ENCODE assay signal across 9 cellular contexts in genomic region chr12:57276935-57277563, GRCh38. TPM values are rescaled to one million over a fixed set of nuclear protein-coding genes. Genes with fewer than 3 reads are reported as not detected.
A peak's percentile ranks its signal among the peaks of the same experiment; 100 is the strongest.
DNase-seq lines count a peak whose midpoint lies in the region; ATAC-seq and TF ChIP-seq lines count a peak whose summit lies in the region.
"Had no signal": no experiment of that assay in that cellular context is flagged by ENCODE, and none has a peak within 500 bp of the region (broad histone marks: within the 10 kb centered on the region; RNA-seq: fewer than 3 reads in every experiment).

No MANE protein-coding gene starts in this region.

- H3K27me3 Mint-ChIP-seq in Caco-2 (ENCODE audit: insufficient read depth, unreplicated experiment) = no peaks in the 10 kb centered on the region
- H3K27me3 Mint-ChIP-seq in activated CD4-positive, alpha-beta memory T cell treated with anti-CD3 and anti-CD28 coated beads for 36 hours = no peaks in the 10 kb centered on the region

- H3K4me1 Mint-ChIP-seq in Caco-2 (ENCODE audit: low read depth, unreplicated experiment) = peaks cover 11% of the 10 kb centered on the region
- H3K4me1 Mint-ChIP-seq in activated CD4-positive, alpha-beta memory T cell treated with anti-CD3 and anti-CD28 coated beads for 36 hours (ENCODE audit: low read depth) = peaks cover 18% of the 10 kb centered on the region

- 77 to 88% methylated on average over 4 of the region's 4 CpGs for WGBS in thyroid gland, 2 donors
- 47 to 62% methylated on average over 4 of the region's 4 CpGs for WGBS in sigmoid colon, 2 donors

- no peak for TF ChIP-seq EP300 in sigmoid colon (IDR thresholded peaks at IDR 0.05)

- H3K27me3 ChIP-seq in Caco-2 (replicated peaks; ENCODE audit: control insufficient read depth, insufficient read depth, low read length) (no peaks in the 10 kb centered on the region), left lung (no peaks in the 10 kb centered on the region), thyroid gland (no peaks in the 10 kb centered on the region), sigmoid colon (no peaks in the 10 kb centered on the region)

- no peak overlapping the region for H3K27ac Mint-ChIP-seq in Caco-2 (ENCODE audit: unreplicated experiment)
- no peak overlapping the region for H3K27ac Mint-ChIP-seq in activated CD4-positive, alpha-beta memory T cell treated with anti-CD3 and anti-CD28 coated beads for 36 hours

- H3K4me3 Mint-ChIP-seq in Caco-2 (ENCODE audit: unreplicated experiment) = no peak overlapping the region
- no peak overlapping the region for H3K4me3 Mint-ChIP-seq in activated CD4-positive, alpha-beta memory T cell treated with anti-CD3 and anti-CD28 coated beads for 36 hours

- H3K36me3 ChIP-seq in Caco-2 (ENCODE audit: control insufficient read depth, insufficient read depth, low read length) = peaks cover 2% of the 10 kb centered on the region; the same call in 1 of the 2 replicates
- H3K36me3 ChIP-seq in HEK293 (ENCODE audit: control insufficient read depth in 2 of 2, insufficient read depth in 1 of 2, low read length in 2 of 2) = peaks cover 16 to 57% of the 10 kb centered on the region in 2 experiments
- H3K36me3 ChIP-seq in left lung = peaks cover 0 to 86% of the 10 kb centered on the region in 2 donors
- peaks cover 0 to 23% of the 10 kb centered on the region in 2 donors for H3K36me3 ChIP-seq in thyroid gland
- H3K36me3 ChIP-seq in sigmoid colon = peaks cover 0 to 91% (median 16%) of the 10 kb centered on the region in 4 donors

- intact Hi-C loops in Caco-2 (cut with micrococcal nuclease; ENCODE audit: unreplicated experiment) (loop anchor here (1.0 kb wide), 1 partner anchor 14 kb away; no protein-coding TSS in a partner anchor), left lung (cut with DNase I) (no loop called here), thyroid gland (cut with DNase I) (no loop called here), sigmoid colon (cut with DNase I) (no loop called here)
- intact Hi-C loops in activated CD4-positive, alpha-beta memory T cell treated with anti-CD3 and anti-CD28 coated beads for 36 hours (cut with micrococcal nuclease) = no loop called here

- no peaks in the 10 kb centered on the region for H3K9me3 ChIP-seq in Caco-2
- no peaks in the 10 kb centered on the region for H3K9me3 ChIP-seq in HEK293 (ENCODE audit: control insufficient read depth, insufficient read depth, low read depth, low read length)
- H3K9me3 ChIP-seq in left lung = no peaks in the 10 kb centered on the region
- no peaks in the 10 kb centered on the region for H3K9me3 ChIP-seq in thyroid gland
- no peaks in the 10 kb centered on the region for H3K9me3 ChIP-seq in sigmoid colon

- peak; percentile 30 for ATAC-seq in left lung
- no peak for ATAC-seq in HG02763 (IDR thresholded peaks at IDR 0.05; ENCODE audit: unreplicated experiment)

- POLR2A ChIA-PET in Caco-2 (lab: Charles Lee) = no interaction called here
- POLR2A ChIA-PET in HEK293 (lab: Yijun Ruan, JAX) = no interaction called here
- POLR2A ChIA-PET in activated CD4-positive, alpha-beta memory T cell treated with anti-CD3 and anti-CD28 coated beads for 36 hours (lab: Charles Lee) = interaction anchor here (0.7 kb wide), 1 partner anchor 26 kb away, joined by 3 read pairs; no protein-coding TSS in a partner anchor

- TF ChIP-seq POLR2A in thyroid gland (IDR thresholded peaks at IDR 0.05) (no peak), sigmoid colon (IDR thresholded peaks at IDR 0.05) (no peak)

- H3K27ac ChIP-seq in HEK293 (ENCODE audit: extremely low read depth, low read depth, low read length) (no peak overlapping the region), left lung (no peak overlapping the region), thyroid gland (no peak overlapping the region), sigmoid colon (no peak overlapping the region)
- H3K27ac ChIP-seq: skin epidermis had no signal

- H3K4me3 ChIP-seq in Caco-2 (ENCODE audit: low read depth, low read length) = no peak overlapping the region
- no peak overlapping the region for H3K4me3 ChIP-seq in HEK293 (ENCODE audit: low read depth, low read length)
- H3K4me3 ChIP-seq in left lung = no peak overlapping the region
- H3K4me3 ChIP-seq in thyroid gland (replicated peaks in 1 of 3) = no peak overlapping the region
- H3K4me3 ChIP-seq in sigmoid colon = no peak overlapping the region
- H3K4me3 ChIP-seq: skin epidermis had no signal

- no peaks in the 10 kb centered on the region for H3K9me3 Mint-ChIP-seq in Caco-2 (ENCODE audit: unreplicated experiment)
- H3K9me3 Mint-ChIP-seq in activated CD4-positive, alpha-beta memory T cell treated with anti-CD3 and anti-CD28 coated beads for 36 hours = no peaks in the 10 kb centered on the region

- TF ChIP-seq CTCF in Caco-2 (IDR thresholded peaks at IDR 0.05; ENCODE audit: insufficient read depth in 1 of 2, low read depth in 1 of 2, low read length in 1 of 2, severe bottlenecking in 1 of 2, unreplicated experiment in 1 of 2) = peak; percentile 25 to 59
- no peak for TF ChIP-seq CTCF in HEK293 (tag by site-specific recombination; IDR thresholded peaks at IDR 0.05)
- no peak for TF ChIP-seq CTCF in left lung (IDR thresholded peaks at IDR 0.05)
- TF ChIP-seq CTCF in thyroid gland (IDR thresholded peaks at IDR 0.05) = peak in 1 of 6 experiments; percentile 26
- TF ChIP-seq CTCF in sigmoid colon (IDR thresholded peaks at IDR 0.05) = no peak

- peak in 1 of 2 experiments; percentile 55 for DNase-seq in Caco-2
- DNase-seq in activated CD4-positive, alpha-beta memory T cell treated with anti-CD3 and anti-CD28 coated beads for 36 hours = peak; percentile 35
- DNase-seq in left lung = no peak
- DNase-seq in thyroid gland = no peak
- DNase-seq in sigmoid colon = no peak
- DNase-seq in activated CD4-positive, CD25-positive, alpha-beta regulatory T cell treated with anti-CD3 and anti-CD28 coated beads, Interleukin-2, amount 50 U/mL, for 72 hours = no peak

- CTCF ChIA-PET in Caco-2 (lab: Charles Lee) (interaction anchor here (0.6 to 1.2 kb wide), 2 partner anchors 10 to 171 kb away, joined by 3 to 4 read pairs; no protein-coding TSS in a partner anchor), HEK293 (lab: Yijun Ruan, JAX) (interaction anchor here (0.6 to 2.5 kb wide), 26 partner anchors 9 to 813 kb away, joined by 3 to 17 read pairs (median 4); partner anchors contain the start of genes INHBE and STAC3)
- CTCF ChIA-PET in activated CD4-positive, alpha-beta memory T cell treated with anti-CD3 and anti-CD28 coated beads for 36 hours (lab: Charles Lee) = interaction anchor here (0.6 to 2.0 kb wide), 11 partner anchors 9 to 182 kb away, joined by 3 to 12 read pairs (median 3); partner anchors contain the start of gene INHBE

- no TSS peak for BruUV-seq in Caco-2 (replicated peaks; lab: Mats Ljungman, UMichigan)

- H3K36me3 Mint-ChIP-seq in Caco-2 (ENCODE audit: insufficient read depth, unreplicated experiment) = peaks cover 11% of the 10 kb centered on the region
- H3K36me3 Mint-ChIP-seq in activated CD4-positive, alpha-beta memory T cell treated with anti-CD3 and anti-CD28 coated beads for 36 hours = peaks cover 34% of the 10 kb centered on the region

- H3K4me1 ChIP-seq in Caco-2 (peaks cover 13% of the 10 kb centered on the region), HEK293 (ENCODE audit: control insufficient read depth, insufficient read depth, low read length) (0 out of 2 replicates have a peak, but pooled peaks cover 7% of the 10 kb centered on the region), left lung (peaks cover 3 to 9% of the 10 kb centered on the region in 2 donors), thyroid gland (peaks cover 13 to 27% of the 10 kb centered on the region in 2 donors), sigmoid colon (peaks cover 0 to 14% (median 8%) of the 10 kb centered on the region in 4 donors)

TF ChIP-seq in HEK293, 187 proteins besides CTCF, POLR2A, EP300 and RAD21 (continues in another document):
- TF ChIP-seq GLI4 (tag by site-specific recombination; IDR thresholded peaks at IDR 0.05) = no peak

RNA-seq across cellular contexts. Expression of gene STAC3, which starts 26.1 kb away (rescaled TPM):
- total RNA-seq in Caco-2 (2022) (0.70 and 1.3 TPM in 2 replicates), left lung (1 to 10 TPM; 3.4 to 5.0 TPM), thyroid gland (1 to 10 TPM in 2 of 4 donors, under 1 TPM in 1, not detected in 1; 0.88 to 7.3 (median 3.0) TPM), sigmoid colon (1 to 10 TPM in 3 of 4 donors, under 1 TPM in 1; 0.41 to 2.8 (median 1.8) TPM)
- 1 to 10 TPM; 1.9 to 2.0 TPM for total RNA-seq in activated CD4-positive, alpha-beta memory T cell treated with anti-CD3 and anti-CD28 coated beads for 36 hours
- polyA plus RNA-seq in sigmoid colon = 1 to 10 TPM; 1.2 to 4.6 (median 1.8) TPM

RNA-seq across cellular contexts. Expression of gene SHMT2, which starts 47.5 kb away (rescaled TPM):
- total RNA-seq in Caco-2 (2022) (387 and 466 TPM in 2 replicates), left lung (100 to 1,000 TPM in 1 of 2 donors, 10 to 100 TPM in 1; 64.7 to 116 TPM), thyroid gland (10 to 100 TPM; 34.0 to 58.4 (median 49.8) TPM), sigmoid colon (10 to 100 TPM; 24.6 to 52.2 (median 34.5) TPM)
- 100 to 1,000 TPM; 401 to 404 TPM for total RNA-seq in activated CD4-positive, alpha-beta memory T cell treated with anti-CD3 and anti-CD28 coated beads for 36 hours
- polyA plus RNA-seq in sigmoid colon = 100 to 1,000 TPM in 1 of 3 donors, 10 to 100 TPM in 2; 26.6 to 100 (median 29.4) TPM

Comparison
In these comparisons a context has a peak if more than half of its experiments do, and no peak if none do; other contexts are left out.
1. CTCF ChIP-seq: peak in Caco-2 (2 of 2); none in HEK293 (single experiment), left lung (0 of 2) and sigmoid colon (0 of 4).